ENCODE assay signal across 20 cellular contexts in genomic region chr11:92384807-92385206, GRCh38.
A peak's percentile ranks its signal among the peaks of the same experiment; 100 is the strongest.
DNase-seq lines count a peak whose midpoint lies in the region; ATAC-seq and TF ChIP-seq lines count a peak whose summit lies in the region.
"Had no signal": no experiment of that assay in that cellular context is flagged by ENCODE, and none has a peak within 500 bp of the region (broad histone marks: within the 10 kb centered on the region; RNA-seq: fewer than 3 reads in every experiment).

No MANE protein-coding gene starts in this region.

- no peak for ATAC-seq in GM21367 (IDR thresholded peaks at IDR 0.05; ENCODE audit: unreplicated experiment)
- ATAC-seq: esophagus mucosa, K562, right lobe of liver had no signal

- H3K9me3 Mint-ChIP-seq in brain, result peaks cover 0 to 3% (median 0%) of the 10 kb centered on the region in 5 experiments
- peaks cover 4% of the 10 kb centered on the region for H3K9me3 Mint-ChIP-seq in glutamatergic neuron (ENCODE audit: unreplicated experiment)
- no peaks in the 10 kb centered on the region for H3K9me3 Mint-ChIP-seq in activated CD4-positive, alpha-beta memory T cell treated with anti-CD3 and anti-CD28 coated beads for 36 hours
- H3K9me3 Mint-ChIP-seq: activated T-cell treated with anti-CD3 and anti-CD28 coated beads, Interleukin-2, amount 50 U/mL, for 24 hours; mesothelial cell of epicardium had no signal

- H3K27ac Mint-ChIP-seq in brain (peak overlapping the region in 4 of 5 experiments; percentile 43 to 86 (median 72)), glutamatergic neuron (ENCODE audit: unreplicated experiment) (peak overlapping the region; percentile 50)
- no peak overlapping the region for H3K27ac Mint-ChIP-seq in activated CD4-positive, alpha-beta memory T cell treated with anti-CD3 and anti-CD28 coated beads for 36 hours
- H3K27ac Mint-ChIP-seq: activated T-cell treated with anti-CD3 and anti-CD28 coated beads, Interleukin-2, amount 50 U/mL, for 24 hours; mesothelial cell of epicardium; stimulated activated naive CD8-positive, alpha-beta T cell treated with anti-CD3 and anti-CD28 coated beads, Interleukin-15, Interleukin-2, amounts not matched to agents 100 ng/mL and 50 ng/mL, for 24 hours had no signal

- H3K36me3 Mint-ChIP-seq in brain (no peaks in the 10 kb centered on the region), glutamatergic neuron (ENCODE audit: unreplicated experiment) (no peaks in the 10 kb centered on the region)
- no peaks in the 10 kb centered on the region for H3K36me3 Mint-ChIP-seq in activated CD4-positive, alpha-beta memory T cell treated with anti-CD3 and anti-CD28 coated beads for 36 hours
- H3K36me3 Mint-ChIP-seq: mesothelial cell of epicardium had no signal

- intact Hi-C loops in activated CD4-positive, alpha-beta memory T cell treated with anti-CD3 and anti-CD28 coated beads for 36 hours (cut with micrococcal nuclease), result no loop called here

- CTCF ChIA-PET in activated CD4-positive, alpha-beta memory T cell treated with anti-CD3 and anti-CD28 coated beads for 36 hours (lab: Charles Lee), result no interaction called here

- H3K27me3 Mint-ChIP-seq in brain (peaks cover 3% of the 10 kb centered on the region), glutamatergic neuron (ENCODE audit: unreplicated experiment) (peaks cover 2% of the 10 kb centered on the region)
- no peaks in the 10 kb centered on the region for H3K27me3 Mint-ChIP-seq in activated CD4-positive, alpha-beta memory T cell treated with anti-CD3 and anti-CD28 coated beads for 36 hours
- H3K27me3 Mint-ChIP-seq: activated T-cell treated with anti-CD3 and anti-CD28 coated beads, Interleukin-2, amount 50 U/mL, for 24 hours had no signal

- TF ChIP-seq CTCF in brain (conservative IDR thresholded peaks at IDR 0.05), result no peak
- no peak for TF ChIP-seq CTCF in glutamatergic neuron (IDR thresholded peaks at IDR 0.05; ENCODE audit: partially characterized antibody, unreplicated experiment)

- DNase-seq in GM03348 (ENCODE audit: low spot score), result peak; percentile 10
- no peak for DNase-seq in glutamatergic neuron
- DNase-seq in retina, result peak; percentile 77
- DNase-seq in activated CD4-positive, alpha-beta memory T cell treated with anti-CD3 and anti-CD28 coated beads for 36 hours, result no peak
- DNase-seq in kidney glomerular epithelial cell (lab: John Stamatoyannopoulos, UW), result no peak
- DNase-seq in NOMO-1 treated with dmso at 0.1 percent for 144 hours (lab: John Stamatoyannopoulos, UW; ENCODE audit: unreplicated experiment), result no peak
- DNase-seq: activated CD4-positive, alpha-beta T cell treated with anti-CD3 and anti-CD28 coated beads, Interleukin-2, amount 50 U/mL, for 4 hours; activated naive CD4-positive, alpha-beta T cell treated with anti-CD3 and anti-CD28 coated beads, Interleukin-2, amount 50 U/mL, for 16 hours; activated T-cell treated with anti-CD3 and anti-CD28 coated beads, Interleukin-2, amount 50 U/mL, for 24 hours; NCI-H187 treated with DMSO at 0.1 percent for 48 hours; NCI-H446; right lobe of liver; stimulated activated CD4-positive, alpha-beta T cell treated with anti-CD3 and anti-CD28 coated beads, Interleukin-2, amount 100 ng/mL, for 24 hours; upper lobe of left lung had no signal

- POLR2A ChIA-PET in activated CD4-positive, alpha-beta memory T cell treated with anti-CD3 and anti-CD28 coated beads for 36 hours (lab: Charles Lee), result no interaction called here

- H3K4me1 Mint-ChIP-seq in brain (peaks cover 86% of the 10 kb centered on the region), glutamatergic neuron (ENCODE audit: low read depth, unreplicated experiment) (peaks cover 38% of the 10 kb centered on the region)
- no peaks in the 10 kb centered on the region for H3K4me1 Mint-ChIP-seq in activated CD4-positive, alpha-beta memory T cell treated with anti-CD3 and anti-CD28 coated beads for 36 hours (ENCODE audit: low read depth)

- H3K4me3 Mint-ChIP-seq in brain (peak overlapping the region in 4 of 5 experiments; percentile 31 to 63 (median 42)), glutamatergic neuron (ENCODE audit: unreplicated experiment) (no peak overlapping the region)
- H3K4me3 Mint-ChIP-seq in activated CD4-positive, alpha-beta memory T cell treated with anti-CD3 and anti-CD28 coated beads for 36 hours, result no peak overlapping the region
- H3K4me3 Mint-ChIP-seq: activated T-cell treated with anti-CD3 and anti-CD28 coated beads, Interleukin-2, amount 50 U/mL, for 24 hours; mesothelial cell of epicardium; stimulated activated naive CD8-positive, alpha-beta T cell treated with anti-CD3 and anti-CD28 coated beads, Interleukin-15, Interleukin-2, amounts not matched to agents 100 ng/mL and 50 ng/mL, for 24 hours had no signal

Comparison
In these comparisons a context has a peak if more than half of its experiments do, and no peak if none do; other contexts are left out.
1. DNase-seq: peak in GM03348 (single experiment) and retina (single experiment); none in glutamatergic neuron (single experiment), activated CD4-positive, alpha-beta memory T cell treated with anti-CD3 and anti-CD28 coated beads for 36 hours (single experiment), kidney glomerular epithelial cell (single experiment) and NOMO-1 treated with dmso at 0.1 percent for 144 hours (single experiment).
2. H3K4me3 Mint-ChIP-seq: peak in brain (4 of 5); none in glutamatergic neuron (single experiment) and activated CD4-positive, alpha-beta memory T cell treated with anti-CD3 and anti-CD28 coated beads for 36 hours (single experiment).